In the genomic region with DNA sequence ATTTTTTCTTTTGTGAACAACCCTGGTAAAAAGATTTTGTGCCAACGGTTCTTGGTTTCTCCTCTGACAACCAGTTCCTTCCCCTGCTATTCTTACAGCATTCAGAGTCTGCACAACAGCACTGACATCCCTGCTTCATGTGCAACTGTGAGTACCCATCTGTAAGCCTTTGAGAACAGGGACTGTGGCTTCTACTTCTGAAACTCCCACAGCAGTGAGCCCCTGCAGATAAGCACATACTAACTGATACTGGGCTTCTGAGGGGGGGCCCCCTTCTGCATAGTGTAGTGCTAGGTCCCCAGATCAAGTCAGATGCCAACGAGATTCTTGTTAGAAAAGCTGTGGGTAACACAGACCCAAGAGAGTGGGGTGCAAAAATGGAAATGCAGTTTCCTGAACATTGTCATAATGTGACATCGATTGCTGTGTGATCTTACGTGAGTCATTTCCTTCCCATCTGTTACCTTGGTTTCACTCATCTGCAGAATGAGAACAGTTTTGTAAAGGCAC, we compare ENCODE assay signal across 8 cellular contexts. TPM values are rescaled to one million over a fixed set of nuclear protein-coding genes. Genes with fewer than 3 reads are reported as not detected.
DNase-seq lines count a peak whose midpoint lies in the region; ATAC-seq and TF ChIP-seq lines count a peak whose summit lies in the region.

No MANE protein-coding gene starts in this region.

- peak overlapping the region; percentile 87 for H3K4me3 Mint-ChIP-seq in activated naive CD4-positive, alpha-beta T cell treated with anti-CD3 and anti-CD28 coated beads, Interleukin-2, amount 50 U/mL, for 24 hours

- TF ChIP-seq EP300 in esophagus muscularis mucosa (IDR thresholded peaks at IDR 0.05), result no peak

- H3K4me3 ChIP-seq in Peyer's patch (no peak overlapping the region), breast epithelium (no peak overlapping the region), esophagus muscularis mucosa (no peak overlapping the region)

- no peaks in the 10 kb centered on the region for H3K9me3 Mint-ChIP-seq in activated naive CD4-positive, alpha-beta T cell treated with anti-CD3 and anti-CD28 coated beads, Interleukin-2, amount 50 U/mL, for 24 hours

- peak overlapping the region; percentile 91 for H3K27ac Mint-ChIP-seq in activated naive CD4-positive, alpha-beta T cell treated with anti-CD3 and anti-CD28 coated beads, Interleukin-2, amount 50 U/mL, for 24 hours

- no peaks in the 10 kb centered on the region for H3K9me3 ChIP-seq in Peyer's patch
- no peaks in the 10 kb centered on the region for H3K9me3 ChIP-seq in breast epithelium
- no peaks in the 10 kb centered on the region for H3K9me3 ChIP-seq in esophagus muscularis mucosa

- WGBS in esophagus muscularis mucosa, result 73% methylated on average over 4 of the region's 4 CpGs

- peaks cover 0 to 6% (median 2%) of the 10 kb centered on the region in 4 donors for H3K4me1 ChIP-seq in Peyer's patch
- no peaks in the 10 kb centered on the region for H3K4me1 ChIP-seq in breast epithelium
- peaks cover 0 to 3% (median 0%) of the 10 kb centered on the region in 4 donors for H3K4me1 ChIP-seq in esophagus muscularis mucosa

- no peaks in the 10 kb centered on the region for H3K27me3 ChIP-seq in Peyer's patch
- H3K27me3 ChIP-seq in breast epithelium, result no peaks in the 10 kb centered on the region
- no peaks in the 10 kb centered on the region for H3K27me3 ChIP-seq in esophagus muscularis mucosa

- intact Hi-C loops in breast epithelium (cut with DNase I; ENCODE audit: low total_unique reads), result no loop called here
- intact Hi-C loops in esophagus muscularis mucosa (cut with DNase I), result no loop called here

- no peaks in the 10 kb centered on the region for H3K27me3 Mint-ChIP-seq in activated naive CD4-positive, alpha-beta T cell treated with anti-CD3 and anti-CD28 coated beads, Interleukin-2, amount 50 U/mL, for 24 hours

- H3K36me3 ChIP-seq in Peyer's patch (no peaks in the 10 kb centered on the region), breast epithelium (no peaks in the 10 kb centered on the region), esophagus muscularis mucosa (no peaks in the 10 kb centered on the region)

- DNase-seq in Peyer's patch (peak in 2 of 3 donors; percentile 48 to 61), NCI-H1694 (lab: John Stamatoyannopoulos, UW) (no peak), breast epithelium (ENCODE audit: low spot score in 2 of 2) (no peak), esophagus muscularis mucosa (ENCODE audit: extremely low spot score) (no peak)
- DNase-seq in stimulated activated CD8-positive, alpha-beta memory T cell treated with anti-CD3 and anti-CD28 coated beads, Interleukin-15, amount 100 ng/mL, for 1 hour (ENCODE audit: low read depth), result peak; percentile 16

- ATAC-seq in GM18517 (IDR thresholded peaks at IDR 0.05; ENCODE audit: unreplicated experiment), result peak; percentile 83
- ATAC-seq in HG02798 (IDR thresholded peaks at IDR 0.05; ENCODE audit: poor library complexity, unreplicated experiment), result peak; percentile 87

- TF ChIP-seq CTCF in Peyer's patch (IDR thresholded peaks at IDR 0.05) (no peak), breast epithelium (IDR thresholded peaks at IDR 0.05) (no peak), esophagus muscularis mucosa (IDR thresholded peaks at IDR 0.05) (no peak)

- H3K27ac ChIP-seq in Peyer's patch, result peak overlapping the region in 2 of 4 donors; percentile 20 to 59
- H3K27ac ChIP-seq in breast epithelium, result no peak overlapping the region
- H3K27ac ChIP-seq in esophagus muscularis mucosa (replicated peaks in 1 of 4), result no peak overlapping the region

- TF ChIP-seq POLR2A in Peyer's patch (IDR thresholded peaks at IDR 0.05) (no peak), breast epithelium (IDR thresholded peaks at IDR 0.05) (no peak), esophagus muscularis mucosa (IDR thresholded peaks at IDR 0.05; ENCODE audit: low read depth) (no peak)

- no peaks in the 10 kb centered on the region for H3K36me3 Mint-ChIP-seq in activated naive CD4-positive, alpha-beta T cell treated with anti-CD3 and anti-CD28 coated beads, Interleukin-2, amount 50 U/mL, for 24 hours

- H3K4me1 Mint-ChIP-seq in activated naive CD4-positive, alpha-beta T cell treated with anti-CD3 and anti-CD28 coated beads, Interleukin-2, amount 50 U/mL, for 24 hours, result peaks cover 74% of the 10 kb centered on the region

RNA-seq across cellular contexts. Expression of gene NINJ2, which starts 11.1 kb away (rescaled TPM):
- total RNA-seq in Peyer's patch (1 to 10 TPM in 3 of 4 donors, not detected in 1; 3.8 to 8.3 (median 5.2) TPM), breast epithelium (10 to 100 TPM in 1 of 3 donors, 1 to 10 TPM in 2; 6.3 to 17.0 (median 6.9) TPM), esophagus muscularis mucosa (10 to 100 TPM in 1 of 4 donors, 1 to 10 TPM in 3; 2.9 to 11.1 (median 7.1) TPM)

Comparison
In these comparisons a context has a peak if more than half of its experiments do, and no peak if none do; other contexts are left out.
1. DNase-seq: peak in Peyer's patch (2 of 3) and stimulated activated CD8-positive, alpha-beta memory T cell treated with anti-CD3 and anti-CD28 coated beads, Interleukin-15, amount 100 ng/mL, for 1 hour (single experiment); none in NCI-H1694 (single experiment), breast epithelium (0 of 2) and esophagus muscularis mucosa (single experiment).